Comparison of ENCODE assay signal across 1 cellular context in the genomic region with DNA sequence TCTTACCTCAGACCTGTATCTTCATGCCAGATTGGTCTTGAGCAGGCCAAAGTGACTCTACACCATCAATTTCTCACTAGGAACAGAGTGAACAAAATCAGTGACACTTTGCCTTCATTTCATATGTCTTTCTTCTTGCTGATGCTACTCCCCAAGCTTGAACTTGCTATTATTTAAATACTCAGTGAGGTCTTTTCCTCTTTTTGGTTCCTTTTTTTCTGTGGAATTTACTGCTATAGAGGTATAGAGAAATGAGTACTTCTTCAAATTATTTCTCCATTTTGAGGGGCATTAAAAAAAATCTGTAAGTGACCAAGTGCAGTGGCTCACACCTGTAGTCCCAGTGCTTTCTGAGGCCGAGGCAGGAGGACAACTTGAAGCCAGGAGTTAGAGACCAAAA.
TF ChIP-seq lines count a peak whose summit lies in the region.

A gene with protein sequence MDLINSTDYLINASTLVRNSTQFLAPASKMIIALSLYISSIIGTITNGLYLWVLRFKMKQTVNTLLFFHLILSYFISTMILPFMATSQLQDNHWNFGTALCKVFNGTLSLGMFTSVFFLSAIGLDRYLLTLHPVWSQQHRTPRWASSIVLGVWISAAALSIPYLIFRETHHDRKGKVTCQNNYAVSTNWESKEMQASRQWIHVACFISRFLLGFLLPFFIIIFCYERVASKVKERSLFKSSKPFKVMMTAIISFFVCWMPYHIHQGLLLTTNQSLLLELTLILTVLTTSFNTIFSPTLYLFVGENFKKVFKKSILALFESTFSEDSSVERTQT (minus strand): TSS at position 149 of the 400 bp plus-strand sequence. CDS start 4,074 bp downstream, outside the sequence.

TF ChIP-seq in GM23338, 12 proteins besides CTCF, POLR2A, EP300 and RAD21 (continued from another document):
- no peak for TF ChIP-seq REST (IDR thresholded peaks at IDR 0.05; ENCODE audit: unreplicated experiment)
- no peak for TF ChIP-seq JUNB (IDR thresholded peaks at IDR 0.05; ENCODE audit: unreplicated experiment)
